ENCODE assay signal across 22 cellular contexts in genomic region chr4:22552802-22553201, GRCh38.
"Had no signal": no experiment of that assay in that cellular context is flagged by ENCODE, and none has a peak within 500 bp of the region (broad histone marks: within the 10 kb centered on the region; RNA-seq: fewer than 3 reads in every experiment).

No MANE protein-coding gene starts in this region.

- H3K36me3 ChIP-seq: brain microvascular endothelial cell, lower lobe of right lung, prostate gland, spleen had no signal

- DNase-seq: activated CD4-positive, alpha-beta T cell treated with anti-CD3 and anti-CD28 coated beads, Interleukin-2, amount 50 U/mL, for 4 hours; activated CD4-positive, CD25-positive, alpha-beta regulatory T cell treated with anti-CD3 and anti-CD28 coated beads, Interleukin-2, amount 50 U/mL, for 72 hours; activated gamma-delta T cell; activated T-cell treated with anti-CD3 and anti-CD28 coated beads, Interleukin-2, amount 50 U/mL, for 48 hours; amygdala; brain microvascular endothelial cell; erythroblast; hypothalamus; left cardiac atrium; lower lobe of right lung; natural killer cell; spleen; stimulated activated CD4-positive, alpha-beta T cell treated with anti-CD3 and anti-CD28 coated beads, Interleukin-1b, Interleukin-23, amount 100 ng/mL, for 48 hours; stimulated activated naive CD4-positive, alpha-beta T cell; substantia nigra; trophoblast cell had no signal

- H3K4me3 Mint-ChIP-seq: activated naive CD8-positive, alpha-beta T cell; dendritic cell treated with granulocyte-macrophage colony-stimulating factor and Interleukin-4, amounts not matched to agents 40 ng/mL and 50 ng/mL, for 4 days; natural killer cell; T-helper 1 cell treated with Interleukin-12 subunit alpha and Interleukin-12 subunit beta and Interleukin-4 antibody, amounts not matched to agents 30 μg/mL and 1 μg/mL, for 36 hours had no signal

- FAIRE-seq: TTC549 had no signal

- H3K27ac ChIP-seq: brain microvascular endothelial cell, lower lobe of right lung, prostate gland, spleen had no signal

- H3K9me3 Mint-ChIP-seq: dendritic cell treated with granulocyte-macrophage colony-stimulating factor and Interleukin-4, amounts not matched to agents 40 ng/mL and 50 ng/mL, for 4 days; natural killer cell had no signal

- H3K9me3 ChIP-seq: lower lobe of right lung, mucosa of descending colon, prostate gland had no signal

- H3K36me3 Mint-ChIP-seq: activated naive CD8-positive, alpha-beta T cell; natural killer cell had no signal

- H3K27me3 ChIP-seq: brain microvascular endothelial cell, spleen had no signal

- H3K27me3 Mint-ChIP-seq: activated naive CD8-positive, alpha-beta T cell; dendritic cell treated with granulocyte-macrophage colony-stimulating factor and Interleukin-4, amounts not matched to agents 40 ng/mL and 50 ng/mL, for 4 days had no signal

- H3K4me1 ChIP-seq: lower lobe of right lung, prostate gland, spleen had no signal

- H3K27ac Mint-ChIP-seq: activated naive CD8-positive, alpha-beta T cell; dendritic cell treated with granulocyte-macrophage colony-stimulating factor and Interleukin-4, amounts not matched to agents 40 ng/mL and 50 ng/mL, for 4 days; natural killer cell; T-helper 1 cell treated with Interleukin-12 subunit alpha and Interleukin-12 subunit beta and Interleukin-4 antibody, amounts not matched to agents 30 μg/mL and 1 μg/mL, for 36 hours had no signal

- H3K4me3 ChIP-seq: lower lobe of right lung, mucosa of descending colon, prostate gland, spleen had no signal
